ENCODE assay signal across 34 cellular contexts in genomic region chr5:170341545-170341944, GRCh38. TPM values are rescaled to one million over a fixed set of nuclear protein-coding genes. Genes with fewer than 3 reads are reported as not detected.
"Had no signal": no experiment of that assay in that cellular context is flagged by ENCODE, and none has a peak within 500 bp of the region (broad histone marks: within the 10 kb centered on the region; RNA-seq: fewer than 3 reads in every experiment).

No MANE protein-coding gene starts in this region.

- H3K27me3 Mint-ChIP-seq: activated T-cell treated with anti-CD3 and anti-CD28 coated beads, Interleukin-2, amount 50 U/mL, for 24 hours had no signal

- H3K27ac ChIP-seq: ascending aorta, breast epithelium, cardiac muscle cell, colonic mucosa, esophagus muscularis mucosa, foreskin keratinocyte, gastroesophageal sphincter, heart right ventricle, hepatocyte, WERI-Rb-1 had no signal

- H3K4me1 ChIP-seq: ascending aorta, breast epithelium, colonic mucosa, esophagus muscularis mucosa, foreskin keratinocyte, gastroesophageal sphincter had no signal

- H3K79me2 ChIP-seq: hepatocyte had no signal

- H3K9me3 Mint-ChIP-seq: activated naive CD4-positive, alpha-beta T cell treated with anti-CD3 and anti-CD28 coated beads, Interleukin-2, amount 10 ng/mL, durations not matched to agents 7 days and 5 days; activated naive CD4-positive, alpha-beta T cell treated with anti-CD3 and anti-CD28 coated beads, Interleukin-2, amount 50 U/mL, for 72 hours; activated T-cell treated with anti-CD3 and anti-CD28 coated beads, Interleukin-2, amount 50 U/mL, for 24 hours; activated T-cell treated with anti-CD3 and anti-CD28 coated beads, Interleukin-2, amount 50 U/mL, for 72 hours; T-helper 2 cell treated with Interferon-gamma antibody and Interleukin-4, amounts not matched to agents 5 μg/mL and 100 μg/mL, for 36 hours had no signal

- H3K27ac Mint-ChIP-seq: activated B cell treated with CpG ODN at 0.5 μM for 24 hours; activated CD8-positive, alpha-beta memory T cell treated with anti-CD3 and anti-CD28 coated beads, Interleukin-2, amount 10 ng/mL, durations not matched to agents 7 days and 5 days; activated CD8-positive, alpha-beta T cell treated with anti-CD3 and anti-CD28 coated beads, Interleukin-2, amount 10 ng/mL, durations not matched to agents 7 days and 5 days; activated naive CD4-positive, alpha-beta T cell treated with anti-CD3 and anti-CD28 coated beads, Interleukin-2, amount 10 ng/mL, durations not matched to agents 7 days and 5 days; activated naive CD4-positive, alpha-beta T cell treated with anti-CD3 and anti-CD28 coated beads, Interleukin-2, amount 50 U/mL, for 72 hours; activated naive CD8-positive, alpha-beta T cell treated with anti-CD3 and anti-CD28 coated beads, Interleukin-2, amount 10 ng/mL, durations not matched to agents 7 days and 5 days; activated T-cell treated with anti-CD3 and anti-CD28 coated beads, Interleukin-2, amount 50 U/mL, for 24 hours; activated T-cell treated with anti-CD3 and anti-CD28 coated beads, Interleukin-2, amount 50 U/mL, for 72 hours; brain; T-helper 2 cell treated with Interferon-gamma antibody and Interleukin-4, amounts not matched to agents 5 μg/mL and 100 μg/mL, for 36 hours had no signal

- DNase-seq: activated B cell treated with CpG ODN at 0.5 μM for 24 hours; activated CD4-positive, alpha-beta T cell treated with anti-CD3 and anti-CD28 coated beads for 48 hours; activated CD4-positive, alpha-beta T cell treated with anti-CD3 and anti-CD28 coated beads, Interleukin-2, amount 50 U/mL, for 1 hour; activated CD4-positive, alpha-beta T cell treated with anti-CD3 and anti-CD28 coated beads, Interleukin-2, amount 50 U/mL, for 48 hours; activated CD8-positive, alpha-beta memory T cell treated with anti-CD3 and anti-CD28 coated beads, Interleukin-2, amount 10 ng/mL, durations not matched to agents 7 days and 5 days; activated CD8-positive, alpha-beta memory T cell treated with anti-CD3 and anti-CD28 coated beads, Interleukin-2, amount 50 U/mL, for 4 hours; activated CD8-positive, alpha-beta T cell treated with anti-CD3 and anti-CD28 coated beads, Interleukin-2, amount 10 ng/mL, durations not matched to agents 7 days and 5 days; activated gamma-delta T cell; activated naive CD4-positive, alpha-beta T cell; activated naive CD4-positive, alpha-beta T cell treated with anti-CD3 and anti-CD28 coated beads, Interleukin-2, amount 10 ng/mL, durations not matched to agents 7 days and 5 days; activated naive CD8-positive, alpha-beta T cell treated with anti-CD3 and anti-CD28 coated beads, Interleukin-2, amount 10 ng/mL, durations not matched to agents 7 days and 5 days; activated T-cell treated with anti-CD3 and anti-CD28 coated beads, Interleukin-2, amount 50 U/mL, for 24 hours; activated T-cell treated with anti-CD3 and anti-CD28 coated beads, Interleukin-2, amount 50 U/mL, for 72 hours; central memory CD4-positive, alpha-beta T cell; cerebellar nuclear complex; colonic mucosa; effector CD8-positive, alpha-beta T cell; foreskin keratinocyte; heart right ventricle; T1000; WERI-Rb-1 had no signal

- H3K27me3 ChIP-seq: ascending aorta, breast epithelium, cardiac muscle cell, colonic mucosa, foreskin keratinocyte, gastroesophageal sphincter, heart right ventricle, hepatocyte had no signal

- H3K36me3 ChIP-seq: ascending aorta, breast epithelium, cardiac muscle cell, colonic mucosa, esophagus muscularis mucosa, gastroesophageal sphincter, heart right ventricle, WERI-Rb-1 had no signal

- ATAC-seq: activated CD4-positive, CD25-positive, alpha-beta regulatory T cell treated with anti-CD3 and anti-CD28 coated beads, Interleukin-2, amount 50 U/mL, for 24 hours; activated CD8-positive, alpha-beta memory T cell treated with anti-CD3 and anti-CD28 coated beads, Interleukin-2, amount 10 ng/mL, durations not matched to agents 7 days and 5 days; activated CD8-positive, alpha-beta T cell treated with anti-CD3 and anti-CD28 coated beads, Interleukin-2, amount 10 ng/mL, durations not matched to agents 7 days and 5 days; activated naive CD4-positive, alpha-beta T cell treated with anti-CD3 and anti-CD28 coated beads, Interleukin-2, amount 50 U/mL, for 72 hours; activated T-cell treated with anti-CD3 and anti-CD28 coated beads, Interleukin-2, amount 50 U/mL, for 72 hours; foreskin keratinocyte; gastroesophageal sphincter; heart right ventricle had no signal

- H3K36me3 Mint-ChIP-seq: activated CD8-positive, alpha-beta memory T cell treated with anti-CD3 and anti-CD28 coated beads, Interleukin-2, amount 10 ng/mL, durations not matched to agents 7 days and 5 days; activated naive CD4-positive, alpha-beta T cell treated with anti-CD3 and anti-CD28 coated beads, Interleukin-2, amount 10 ng/mL, durations not matched to agents 7 days and 5 days; activated naive CD4-positive, alpha-beta T cell treated with anti-CD3 and anti-CD28 coated beads, Interleukin-2, amount 50 U/mL, for 72 hours; brain had no signal

- H2AFZ ChIP-seq: hepatocyte had no signal

- H3K4me3 Mint-ChIP-seq: activated B cell treated with CpG ODN at 0.5 μM for 24 hours; activated CD8-positive, alpha-beta memory T cell treated with anti-CD3 and anti-CD28 coated beads, Interleukin-2, amount 10 ng/mL, durations not matched to agents 7 days and 5 days; activated CD8-positive, alpha-beta T cell treated with anti-CD3 and anti-CD28 coated beads, Interleukin-2, amount 10 ng/mL, durations not matched to agents 7 days and 5 days; activated naive CD4-positive, alpha-beta T cell treated with anti-CD3 and anti-CD28 coated beads, Interleukin-2, amount 10 ng/mL, durations not matched to agents 7 days and 5 days; activated naive CD8-positive, alpha-beta T cell treated with anti-CD3 and anti-CD28 coated beads, Interleukin-2, amount 10 ng/mL, durations not matched to agents 7 days and 5 days; activated T-cell treated with anti-CD3 and anti-CD28 coated beads, Interleukin-2, amount 50 U/mL, for 24 hours; activated T-cell treated with anti-CD3 and anti-CD28 coated beads, Interleukin-2, amount 50 U/mL, for 72 hours; brain; T-helper 2 cell treated with Interferon-gamma antibody and Interleukin-4, amounts not matched to agents 5 μg/mL and 100 μg/mL, for 36 hours had no signal

- H3K4me3 ChIP-seq: ascending aorta, breast epithelium, cardiac muscle cell, colonic mucosa, esophagus muscularis mucosa, gastroesophageal sphincter, heart right ventricle, hepatocyte had no signal

- H3K4me2 ChIP-seq: hepatocyte had no signal

- H3K9me3 ChIP-seq: ascending aorta, colonic mucosa, gastroesophageal sphincter had no signal

RNA-seq across cellular contexts. Expression of gene LCP2, which starts 44.0 kb away (rescaled TPM):
- total RNA-seq: cardiac muscle cell, epithelial cell of proximal tubule, foreskin keratinocyte had no signal
- polyA plus RNA-seq: cardiac muscle cell, foreskin keratinocyte, hepatocyte had no signal

RNA-seq across cellular contexts. Expression of gene KCNMB1, which starts 47.6 kb away (rescaled TPM):
- total RNA-seq: activated B cell treated with CpG ODN at 0.5 μM for 24 hours; activated CD8-positive, alpha-beta memory T cell treated with anti-CD3 and anti-CD28 coated beads for 36 hours; activated CD8-positive, alpha-beta memory T cell treated with anti-CD3 and anti-CD28 coated beads, Interleukin-2, amount 10 ng/mL, durations not matched to agents 7 days and 5 days; activated CD8-positive, alpha-beta T cell treated with anti-CD3 and anti-CD28 coated beads, Interleukin-2, amount 10 ng/mL, durations not matched to agents 7 days and 5 days; activated naive CD4-positive, alpha-beta T cell treated with anti-CD3 and anti-CD28 coated beads, Interleukin-2, amount 50 U/mL, for 72 hours; activated naive CD8-positive, alpha-beta T cell treated with anti-CD3 and anti-CD28 coated beads, Interleukin-2, amount 10 ng/mL, durations not matched to agents 7 days and 5 days; activated T-cell treated with anti-CD3 and anti-CD28 coated beads, Interleukin-2, amount 50 U/mL, for 72 hours; epithelial cell of proximal tubule; foreskin keratinocyte; glomerular endothelial cell had no signal
- polyA plus RNA-seq: foreskin keratinocyte had no signal
